Comparison of ENCODE assay signal across 8 cellular contexts in genomic region chr14:100065161-100065871, GRCh38. TPM values are rescaled to one million over a fixed set of nuclear protein-coding genes. Genes with fewer than 3 reads are reported as not detected.
DNase-seq lines count a peak whose midpoint lies in the region; ATAC-seq and TF ChIP-seq lines count a peak whose summit lies in the region.

TSS of gene EVL (plus strand) at chr14:100065422. CDS start at chr14:100065501, 79 bp downstream.

- H3K4me1 ChIP-seq in adrenal gland (replicated peaks in 1 of 2): peaks cover 5 to 15% of the 10 kb centered on the region in 2 donors

- no peaks in the 10 kb centered on the region for H3K9me3 ChIP-seq in adrenal gland (replicated peaks in 1 of 3)

- no peak within 1 kb of the TSS for H3K4me3 ChIP-seq in adrenal gland

- TF ChIP-seq CTCF in adrenal gland (IDR thresholded peaks at IDR 0.05): no peak

- WGBS in adrenal gland, 4 donors: 72 to 82% (median 75%) methylated on average over 6 of the region's 6 CpGs

- H3K36me3 ChIP-seq in adrenal gland (replicated peaks in 1 of 2): no peaks in the 10 kb centered on the region

- intact Hi-C loops in adrenal gland (cut with DNase I): no loop called here

- no peaks in the 10 kb centered on the region for H3K27me3 ChIP-seq in adrenal gland

- TF ChIP-seq POLR2A in adrenal gland (IDR thresholded peaks at IDR 0.05): no peak

- H3K27ac ChIP-seq in adrenal gland: peak within 1 kb of the TSS in 4 of 5 donors; percentile 15 to 82 (median 56)

- DNase-seq in T follicular helper cell (ENCODE audit: low read depth): peak; percentile 50
- peak in 2 of 7 donors; percentile 29 to 37 for DNase-seq in adrenal gland
- DNase-seq in medulla oblongata (ENCODE audit: extremely low spot score): peak; percentile 65
- DNase-seq in stimulated activated CD8-positive, alpha-beta memory T cell treated with anti-CD3 and anti-CD28 coated beads, Interleukin-4, amount 100 ng/mL, for 24 hours (ENCODE audit: low read depth): peak; percentile 81
- DNase-seq in amniotic stem cell (lab: John Stamatoyannopoulos, UW): no peak
- no peak for DNase-seq in NCI-H2171 (lab: John Stamatoyannopoulos, UW)

- peak; percentile 56 for ATAC-seq in GM18909 (IDR thresholded peaks at IDR 0.05; ENCODE audit: poor library complexity, unreplicated experiment)
- ATAC-seq in HG03060 (IDR thresholded peaks at IDR 0.05; ENCODE audit: low read depth, unreplicated experiment): peak; percentile 26

RNA-seq across cellular contexts. Expression of gene EVL, which starts in this region (rescaled TPM):
- total RNA-seq in adrenal gland: 10 to 100 TPM; 31.6 to 75.0 (median 46.8) TPM
- 100 to 1,000 TPM in 2 of 3 donors, 10 to 100 TPM in 1; 28.3 to 209 (median 103) TPM for polyA plus RNA-seq in adrenal gland

Comparison
In these comparisons a context has a peak if more than half of its experiments do, and no peak if none do; other contexts are left out.
1. DNase-seq: peak in T follicular helper cell (single experiment), medulla oblongata (single experiment) and stimulated activated CD8-positive, alpha-beta memory T cell treated with anti-CD3 and anti-CD28 coated beads, Interleukin-4, amount 100 ng/mL, for 24 hours (single experiment); none in amniotic stem cell (single experiment) and NCI-H2171 (single experiment).